Comparison of ENCODE assay signal across 11 cellular contexts in genomic region chr6:152975204-152975915, GRCh38. TPM values are rescaled to one million over a fixed set of nuclear protein-coding genes. Genes with fewer than 3 reads are reported as not detected.
DNase-seq lines count a peak whose midpoint lies in the region; ATAC-seq, FAIRE-seq and TF ChIP-seq lines count a peak whose summit lies in the region.
"Had no signal": no experiment of that assay in that cellular context is flagged by ENCODE, and none has a peak within 500 bp of the region (broad histone marks: within the 10 kb centered on the region; RNA-seq: fewer than 3 reads in every experiment).

No MANE protein-coding gene starts in this region.

- H3K9ac ChIP-seq in Loucy (ENCODE audit: low read depth, low read length, poor library complexity, severe bottlenecking) (peak overlapping the region; percentile 55), endothelial cell of umbilical vein (replicated peaks; ENCODE audit: extremely low read depth, insufficient read depth, low read length) (no peak overlapping the region)

- DNase-seq in left ventricle myocardium superior (no peak), heart right ventricle (no peak), endothelial cell of umbilical vein (ENCODE audit: low read depth, low spot score) (no peak), NCI-H526 (lab: John Stamatoyannopoulos, UW) (no peak), DMS153 treated with DMSO at 0.1 percent for 48 hours (lab: John Stamatoyannopoulos, UW; ENCODE audit: unreplicated experiment) (no peak), SKM-1 (lab: John Stamatoyannopoulos, UW; ENCODE audit: unreplicated experiment) (no peak)
- DNase-seq: MG63 had no signal

- no peaks in the 10 kb centered on the region for H3F3A ChIP-seq in Loucy (ENCODE audit: low read depth)

- TF ChIP-seq CTCF in heart right ventricle (IDR thresholded peaks at IDR 0.05) (no peak), Loucy (conservative IDR thresholded peaks at IDR 0.05; ENCODE audit: low read length) (no peak), endothelial cell of umbilical vein (IDR thresholded peaks at IDR 0.05; ENCODE audit: extremely low read depth in 1 of 2, insufficient read depth in 1 of 2, low read depth in 1 of 2, low read length in 2 of 2) (no peak)

- H3K27ac Mint-ChIP-seq in stimulated activated memory B cell treated with anti-CD40 and anti-IgM and Interleukin-4, amounts not matched to agents 10 μg/mL and 1 μg/mL and 100 μg/mL, for 72 hours, result no peak overlapping the region

- no peak overlapping the region for H2AFZ ChIP-seq in Loucy (ENCODE audit: low read length)
- H2AFZ ChIP-seq in endothelial cell of umbilical vein (ENCODE audit: low read depth, low read length), result no peak overlapping the region

- peaks cover 0 to 65% (median 24%) of the 10 kb centered on the region in 9 donors for H3K36me3 ChIP-seq in heart right ventricle
- peaks cover 50% of the 10 kb centered on the region for H3K36me3 ChIP-seq in Loucy (ENCODE audit: insufficient read depth, low read length)
- peaks cover 2 to 30% of the 10 kb centered on the region in 2 experiments for H3K36me3 ChIP-seq in endothelial cell of umbilical vein (ENCODE audit: control insufficient read depth in 2 of 2, extremely low read depth in 1 of 2, insufficient read depth in 2 of 2, low read length in 2 of 2)

- TF ChIP-seq POLR2A in endothelial cell of umbilical vein (IDR thresholded peaks at IDR 0.05; ENCODE audit: low read depth, low read length), result no peak

- no peak overlapping the region for H3K4me3 Mint-ChIP-seq in stimulated activated memory B cell treated with anti-CD40 and anti-IgM and Interleukin-4, amounts not matched to agents 10 μg/mL and 1 μg/mL and 100 μg/mL, for 72 hours

- H3K9me3 Mint-ChIP-seq in stimulated activated memory B cell treated with anti-CD40 and anti-IgM and Interleukin-4, amounts not matched to agents 10 μg/mL and 1 μg/mL and 100 μg/mL, for 72 hours, result no peaks in the 10 kb centered on the region

- no peaks in the 10 kb centered on the region for H3K27me3 Mint-ChIP-seq in stimulated activated memory B cell treated with anti-CD40 and anti-IgM and Interleukin-4, amounts not matched to agents 10 μg/mL and 1 μg/mL and 100 μg/mL, for 72 hours

- FAIRE-seq in endothelial cell of umbilical vein (lab: Jason Lieb, UNC), result no peak

- no peaks in the 10 kb centered on the region for H3K9me1 ChIP-seq in endothelial cell of umbilical vein (replicated peaks; ENCODE audit: control insufficient read depth, extremely low read depth, insufficient read depth, low read length)

- H3K4me1 Mint-ChIP-seq in stimulated activated memory B cell treated with anti-CD40 and anti-IgM and Interleukin-4, amounts not matched to agents 10 μg/mL and 1 μg/mL and 100 μg/mL, for 72 hours, result peaks cover 26% of the 10 kb centered on the region

- H3K27me3 ChIP-seq in heart right ventricle (no peaks in the 10 kb centered on the region), Loucy (ENCODE audit: insufficient read depth, low read length, poor library complexity, severe bottlenecking) (no peaks in the 10 kb centered on the region), endothelial cell of umbilical vein (ENCODE audit: control insufficient read depth in 2 of 2, insufficient read depth in 2 of 2, low read length in 2 of 2) (no peaks in the 10 kb centered on the region)
- H3K27me3 ChIP-seq: ascending aorta, gastroesophageal sphincter, MG63 had no signal

- dilution Hi-C loops in endothelial cell of umbilical vein (cut with MboI; ENCODE audit: extremely low pct_ligation_motif_present, low sequenced_read_pairs), result no loop called here

- WGBS in heart right ventricle, 2 donors, result 86 to 90% methylated on average over 4 of the region's 4 CpGs

- H3K79me2 ChIP-seq in Loucy (ENCODE audit: insufficient read depth, low read length) (peaks cover 96% of the 10 kb centered on the region), endothelial cell of umbilical vein (ENCODE audit: control insufficient read depth, insufficient read depth, low read length) (peaks cover 83% of the 10 kb centered on the region)

- H3K9me3 ChIP-seq in heart right ventricle (no peaks in the 10 kb centered on the region), Loucy (ENCODE audit: insufficient read depth, low read depth, low read length) (no peaks in the 10 kb centered on the region), endothelial cell of umbilical vein (replicated peaks; ENCODE audit: control insufficient read depth, insufficient read depth, low read length) (no peaks in the 10 kb centered on the region)
- H3K9me3 ChIP-seq: ascending aorta, gastroesophageal sphincter, MG63 had no signal

- H3K4me2 ChIP-seq in Loucy (ENCODE audit: low read depth, low read length, poor library complexity, severe bottlenecking), result peak overlapping the region; percentile 97
- H3K4me2 ChIP-seq in endothelial cell of umbilical vein (ENCODE audit: insufficient read depth, low read length), result peak overlapping the region; percentile 25

- H3K9me2 ChIP-seq in Loucy (replicated peaks; ENCODE audit: low read depth, low read length), result no peaks in the 10 kb centered on the region

- no peak overlapping the region for H3K4me3 ChIP-seq in heart right ventricle
- peak overlapping the region; percentile 69 for H3K4me3 ChIP-seq in Loucy (ENCODE audit: low read length, poor library complexity, severe bottlenecking)
- H3K4me3 ChIP-seq in endothelial cell of umbilical vein (replicated peaks in 1 of 3; ENCODE audit: insufficient read depth in 1 of 3, low read depth in 1 of 3, low read length in 3 of 3), result no peak overlapping the region
- H3K4me3 ChIP-seq: ascending aorta, gastroesophageal sphincter, MG63 had no signal

- peaks cover 63% of the 10 kb centered on the region for H3K36me3 Mint-ChIP-seq in stimulated activated memory B cell treated with anti-CD40 and anti-IgM and Interleukin-4, amounts not matched to agents 10 μg/mL and 1 μg/mL and 100 μg/mL, for 72 hours

- POLR2A ChIA-PET in endothelial cell of umbilical vein (lab: Charles Lee), result no interaction called here

- ATAC-seq in left ventricle myocardium superior, result peak; percentile 33
- no peak for ATAC-seq in heart right ventricle
- ATAC-seq in stimulated activated memory B cell treated with anti-CD40 and anti-IgM and Interleukin-4, amounts not matched to agents 10 μg/mL and 1 μg/mL and 100 μg/mL, for 72 hours, result no peak
- ATAC-seq: gastroesophageal sphincter had no signal

- intact Hi-C loops in left ventricle myocardium superior (cut with micrococcal nuclease), result no loop called here
- intact Hi-C loops in heart right ventricle (cut with DNase I), result loop anchor here in 1 of 10 donors (10.0 kb wide), 1 partner anchor 49 kb away; no protein-coding TSS in a partner anchor
- intact Hi-C loops in endothelial cell of umbilical vein (cut with micrococcal nuclease), result no loop called here

- peaks cover 97% of the 10 kb centered on the region for H4K20me1 ChIP-seq in Loucy (ENCODE audit: insufficient read depth, low read length, poor library complexity, severe bottlenecking)
- no peaks in the 10 kb centered on the region for H4K20me1 ChIP-seq in endothelial cell of umbilical vein (replicated peaks; ENCODE audit: control insufficient read depth, extremely low read depth, insufficient read depth, low read length)

- H3K27ac ChIP-seq in heart right ventricle, result peak overlapping the region in 1 of 10 donors; percentile 59
- no peak overlapping the region for H3K27ac ChIP-seq in endothelial cell of umbilical vein (ENCODE audit: insufficient read depth, low read depth, low read length)
- H3K27ac ChIP-seq: ascending aorta, gastroesophageal sphincter had no signal

- CTCF ChIA-PET in endothelial cell of umbilical vein (lab: Charles Lee), result no interaction called here

- no TSS peak for BruUV-seq in endothelial cell of umbilical vein (replicated peaks; lab: Mats Ljungman, UMichigan)

- H3K4me1 ChIP-seq in heart right ventricle, result peaks cover 0 to 54% (median 0%) of the 10 kb centered on the region in 9 donors
- H3K4me1 ChIP-seq in Loucy (ENCODE audit: insufficient read depth, low read length, poor library complexity, severe bottlenecking), result peaks cover 55% of the 10 kb centered on the region
- H3K4me1 ChIP-seq in endothelial cell of umbilical vein (ENCODE audit: control insufficient read depth, extremely low read depth, insufficient read depth, low read length), result peaks cover 28% of the 10 kb centered on the region
- H3K4me1 ChIP-seq: ascending aorta, gastroesophageal sphincter had no signal

TF ChIP-seq in endothelial cell of umbilical vein, 7 proteins besides CTCF, POLR2A, EP300 and RAD21:
- TF ChIP-seq FOS (IDR thresholded peaks at IDR 0.05; ENCODE audit: borderline replicate concordance, insufficient read depth, low read length), result no peak

RNA-seq across cellular contexts. Expression of gene FBXO5, which starts 7.5 kb away (rescaled TPM):
- total RNA-seq in left ventricle myocardium superior (2.4 TPM), heart right ventricle (1 to 10 TPM in 9 of 10 donors, under 1 TPM in 1; 0.87 to 4.2 (median 1.6) TPM), endothelial cell of umbilical vein (27.1 and 28.1 TPM in 2 replicates)
- polyA plus RNA-seq in heart right ventricle (1 to 10 TPM in 1 of 2 donors, under 1 TPM in 1; 0.80 to 1.2 TPM), endothelial cell of umbilical vein (5.4 and 6.1 TPM in 2 replicates)
- polyA plus RNA-seq in endothelial cell of umbilical vein (2011; cell fraction: cytosol; rRNA removed), result 13.4 and 13.9 TPM in 2 replicates
- polyA plus RNA-seq in endothelial cell of umbilical vein (2011; cell fraction: nucleus; rRNA removed), result 13.0 and 17.5 TPM in 2 replicates
- 6.4 and 15.2 TPM in 2 replicates for polyA plus RNA-seq in endothelial cell of umbilical vein (2012)
- 4.0 and 4.8 TPM in 2 replicates for polyA minus RNA-seq in endothelial cell of umbilical vein
- 13.0 TPM for polyA minus RNA-seq in endothelial cell of umbilical vein (2011; cell fraction: cytosol; rRNA and poly(A)+ RNA removed)
- polyA minus RNA-seq in endothelial cell of umbilical vein (2011; cell fraction: nucleus; rRNA and poly(A)+ RNA removed), result 8.8 and 12.2 TPM in 2 replicates
- total RNA-seq: ascending aorta had no signal

RNA-seq across cellular contexts. Expression of gene MTRF1L, which starts 27.1 kb away (rescaled TPM):
- total RNA-seq in left ventricle myocardium superior (30.2 TPM), heart right ventricle (10 to 100 TPM; 23.3 to 44.4 (median 26.4) TPM), endothelial cell of umbilical vein (27.5 and 31.2 TPM in 2 replicates)
- polyA plus RNA-seq in heart right ventricle (10 to 100 TPM; 13.5 to 15.7 TPM), endothelial cell of umbilical vein (5.2 and 6.2 TPM in 2 replicates)
- 8.3 and 9.1 TPM in 2 replicates for polyA plus RNA-seq in endothelial cell of umbilical vein (2011; cell fraction: cytosol; rRNA removed)
- 20.5 and 32.0 TPM in 2 replicates for polyA plus RNA-seq in endothelial cell of umbilical vein (2011; cell fraction: nucleus; rRNA removed)
- 9.5 and 19.1 TPM in 2 replicates for polyA plus RNA-seq in endothelial cell of umbilical vein (2012)
- polyA minus RNA-seq in endothelial cell of umbilical vein, result 10.5 and 10.9 TPM in 2 replicates
- polyA minus RNA-seq in endothelial cell of umbilical vein (2011; cell fraction: cytosol; rRNA and poly(A)+ RNA removed), result 8.8 TPM
- 39.7 and 47.9 TPM in 2 replicates for polyA minus RNA-seq in endothelial cell of umbilical vein (2011; cell fraction: nucleus; rRNA and poly(A)+ RNA removed)
